In genomic region chr6:530425-530824, GRCh38 we compare ENCODE assay signal across 24 cellular contexts.
"Had no signal": no experiment of that assay in that cellular context is flagged by ENCODE, and none has a peak within 500 bp of the region (broad histone marks: within the 10 kb centered on the region; RNA-seq: fewer than 3 reads in every experiment).

No MANE protein-coding gene starts in this region.

- H3K4me3 Mint-ChIP-seq: activated CD4-positive, alpha-beta memory T cell treated with anti-CD3 and anti-CD28 coated beads for 36 hours; activated CD4-positive, alpha-beta T cell treated with anti-CD3 and anti-CD28 coated beads, Interleukin-2, amount 10 ng/mL, durations not matched to agents 7 days and 5 days; IgD-negative memory B cell; T-helper 1 cell treated with Interleukin-12 subunit alpha and Interleukin-12 subunit beta and Interleukin-4 antibody, amounts not matched to agents 30 μg/mL and 1 μg/mL, for 36 hours; WTC11 had no signal

- H3K9me3 Mint-ChIP-seq: activated CD4-positive, alpha-beta memory T cell treated with anti-CD3 and anti-CD28 coated beads for 36 hours; activated CD4-positive, alpha-beta T cell treated with anti-CD3 and anti-CD28 coated beads, Interleukin-2, amount 10 ng/mL, durations not matched to agents 7 days and 5 days; IgD-negative memory B cell; T-helper 1 cell treated with Interleukin-12 subunit alpha and Interleukin-12 subunit beta and Interleukin-4 antibody, amounts not matched to agents 30 μg/mL and 1 μg/mL, for 36 hours; WTC11 had no signal

- H3K4me2 ChIP-seq: KMS-11, PC-9 had no signal

- H3K36me3 ChIP-seq: cardiac muscle cell had no signal

- H3K9ac ChIP-seq: KMS-11 had no signal

- H3K27ac Mint-ChIP-seq: activated CD4-positive, alpha-beta memory T cell treated with anti-CD3 and anti-CD28 coated beads for 36 hours; activated CD4-positive, alpha-beta T cell treated with anti-CD3 and anti-CD28 coated beads, Interleukin-2, amount 10 ng/mL, durations not matched to agents 7 days and 5 days; T-helper 1 cell treated with Interleukin-12 subunit alpha and Interleukin-12 subunit beta and Interleukin-4 antibody, amounts not matched to agents 30 μg/mL and 1 μg/mL, for 36 hours; WTC11 had no signal

- ATAC-seq: WTC11 had no signal

- H3K27me3 Mint-ChIP-seq: activated CD4-positive, alpha-beta memory T cell treated with anti-CD3 and anti-CD28 coated beads for 36 hours; activated CD4-positive, alpha-beta T cell treated with anti-CD3 and anti-CD28 coated beads, Interleukin-2, amount 10 ng/mL, durations not matched to agents 7 days and 5 days; IgD-negative memory B cell had no signal

- DNase-seq: activated CD4-positive, alpha-beta memory T cell treated with anti-CD3 and anti-CD28 coated beads for 36 hours; activated CD4-positive, alpha-beta T cell treated with anti-CD3 and anti-CD28 coated beads, Interleukin-2, amount 10 ng/mL, durations not matched to agents 7 days and 5 days; activated CD4-positive, CD25-positive, alpha-beta regulatory T cell treated with anti-CD3 and anti-CD28 coated beads, Interleukin-2, amount 50 U/mL, for 72 hours; activated CD8-positive, alpha-beta memory T cell treated with anti-CD3 and anti-CD28 coated beads for 24 hours; activated naive CD4-positive, alpha-beta T cell treated with anti-CD3 and anti-CD28 coated beads, Interleukin-2, amount 50 U/mL, for 16 hours; activated T-cell treated with anti-CD3 and anti-CD28 coated beads, Interleukin-2, amount 50 U/mL, for 48 hours; amygdala; brain microvascular endothelial cell; cerebellar nuclear complex; NCI-H1092 treated with DMSO at 0.1 percent for 48 hours; NCI-H1417 treated with DMSO at 0.1 percent for 48 hours; NCI-H1694 treated with DMSO at 0.1 percent for 48 hours; NCI-H2029 treated with DMSO at 0.1 percent for 48 hours; NCI-H510A treated with DMSO at 0.1 percent for 48 hours; NCI-H69; NK-92 treated with Interleukin-12 subunit alpha and Interleukin-12 subunit beta, amount 100 ng/mL, for 24 hours; PC-9; SHP77 treated with DMSO at 0.1 percent for 48 hours; T-helper 9 cell had no signal

- H3K4me1 Mint-ChIP-seq: WTC11 had no signal

- H3K27ac ChIP-seq: brain microvascular endothelial cell, cardiac muscle cell, KMS-11, PC-9 had no signal

- H3K4me3 ChIP-seq: cardiac muscle cell, PC-9 had no signal

- H3K27me3 ChIP-seq: brain microvascular endothelial cell, cardiac muscle cell had no signal

- H2AFZ ChIP-seq: PC-9 had no signal
